Comparison of ENCODE assay signal across 10 cellular contexts in genomic region chr1:182699673-182700350, GRCh38. TPM values are rescaled to one million over a fixed set of nuclear protein-coding genes. Genes with fewer than 3 reads are reported as not detected.
DNase-seq lines count a peak whose midpoint lies in the region; ATAC-seq, FAIRE-seq and TF ChIP-seq lines count a peak whose summit lies in the region.
"Had no signal": no experiment of that assay in that cellular context is flagged by ENCODE, and none has a peak within 500 bp of the region (broad histone marks: within the 10 kb centered on the region; RNA-seq: fewer than 3 reads in every experiment).

No MANE protein-coding gene starts in this region.

- H3K4me3 ChIP-seq in skeletal muscle tissue (ENCODE audit: low read length in 3 of 3) (peak overlapping the region in 2 of 3 donors; percentile 34 to 59), sigmoid colon (no peak overlapping the region)
- H3K4me3 ChIP-seq: adrenal gland had no signal

- H3K9me3 Mint-ChIP-seq in WTC11, result no peaks in the 10 kb centered on the region
- H3K9me3 Mint-ChIP-seq: activated CD4-positive, alpha-beta memory T cell treated with anti-CD3 and anti-CD28 coated beads for 36 hours had no signal

- no peaks in the 10 kb centered on the region for H3K36me3 Mint-ChIP-seq in WTC11
- H3K36me3 Mint-ChIP-seq: activated CD4-positive, alpha-beta memory T cell treated with anti-CD3 and anti-CD28 coated beads for 36 hours had no signal

- H3K4me1 ChIP-seq in skeletal muscle tissue (ENCODE audit: control insufficient read depth in 3 of 3, insufficient read depth in 3 of 3, low read length in 3 of 3) (peaks cover 6 to 14% (median 11%) of the 10 kb centered on the region in 3 donors), sigmoid colon (peaks cover 0 to 14% (median 0%) of the 10 kb centered on the region in 4 donors)

- no peaks in the 10 kb centered on the region for H3K27me3 ChIP-seq in skeletal muscle tissue (ENCODE audit: control insufficient read depth in 3 of 3, insufficient read depth in 3 of 3, low read length in 3 of 3)
- no peaks in the 10 kb centered on the region for H3K27me3 ChIP-seq in sigmoid colon
- H3K27me3 ChIP-seq: adrenal gland had no signal

- H3K4me1 Mint-ChIP-seq in WTC11, result peaks cover 74% of the 10 kb centered on the region

- ATAC-seq in WTC11, result peak; percentile 93
- ATAC-seq in left ventricle myocardium superior, result peak; percentile 61
- no peak for ATAC-seq in GM21717 (IDR thresholded peaks at IDR 0.05; ENCODE audit: unreplicated experiment)

- POLR2A ChIA-PET in WTC11 (lab: Charles Lee), result interaction anchor here (1.0 to 2.0 kb wide), 6 partner anchors 9 to 101 kb away, joined by 3 to 15 read pairs (median 4); no protein-coding TSS in a partner anchor
- POLR2A ChIA-PET in GM10248 (lab: Yijun Ruan, JAX), result interaction anchor here (0.6 kb wide), 1 partner anchor 15 kb away, joined by 4 read pairs; the partner anchor contains the start of gene RGS8

- H3K4me3 Mint-ChIP-seq in WTC11, result peak overlapping the region; percentile 65
- H3K4me3 Mint-ChIP-seq: activated CD4-positive, alpha-beta memory T cell treated with anti-CD3 and anti-CD28 coated beads for 36 hours had no signal

- intact Hi-C loops in left ventricle myocardium superior (cut with micrococcal nuclease) (no loop called here), sigmoid colon (cut with DNase I) (no loop called here)

- H3K9me3 ChIP-seq in skeletal muscle tissue (ENCODE audit: control insufficient read depth in 3 of 3, low read length in 3 of 3) (no peaks in the 10 kb centered on the region), sigmoid colon (no peaks in the 10 kb centered on the region)
- H3K9me3 ChIP-seq: adrenal gland had no signal

- TF ChIP-seq CTCF in WTC11 (IDR thresholded peaks at IDR 0.05), result no peak
- TF ChIP-seq CTCF in GM10248 (IDR thresholded peaks at IDR 0.05; ENCODE audit: control extremely low read depth, extremely low read depth, low read depth, missing control alignments), result no peak
- no peak for TF ChIP-seq CTCF in sigmoid colon (IDR thresholded peaks at IDR 0.05)

- H3K36me3 ChIP-seq in skeletal muscle tissue (ENCODE audit: control insufficient read depth in 3 of 3, insufficient read depth in 3 of 3, low read length in 3 of 3), result no peaks in the 10 kb centered on the region
- no peaks in the 10 kb centered on the region for H3K36me3 ChIP-seq in sigmoid colon
- H3K36me3 ChIP-seq: adrenal gland had no signal

- CTCF ChIA-PET in WTC11 (lab: Charles Lee) (interaction anchor here (0.7 to 6.4 kb wide), 28 partner anchors 11 to 619 kb away, joined by 3 to 96 read pairs (median 5); partner anchors contain the start of genes RGS16 and RGS8), GM10248 (lab: Yijun Ruan, JAX) (interaction anchor here (0.8 to 3.3 kb wide), 6 partner anchors 9 to 101 kb away, joined by 3 to 10 read pairs (median 3); no protein-coding TSS in a partner anchor)

- peaks cover 3% of the 10 kb centered on the region; the same call in 1 of the 2 replicates for H3K27me3 Mint-ChIP-seq in WTC11 (ENCODE audit: low read depth)

- TF ChIP-seq POLR2A in sigmoid colon (IDR thresholded peaks at IDR 0.05), result no peak

- 42 to 82% methylated on average over 23 of the region's 23 CpGs for WGBS in sigmoid colon, 2 donors

- peak overlapping the region; percentile 95 for H3K27ac Mint-ChIP-seq in WTC11
- H3K27ac Mint-ChIP-seq: activated CD4-positive, alpha-beta memory T cell treated with anti-CD3 and anti-CD28 coated beads for 36 hours had no signal

- H3K27ac ChIP-seq in skeletal muscle tissue (ENCODE audit: low read depth, low read length), result peak overlapping the region; percentile 12
- no peak overlapping the region for H3K27ac ChIP-seq in sigmoid colon
- H3K27ac ChIP-seq: adrenal gland had no signal

- DNase-seq in LHCN-M2 (ENCODE audit: low read depth) (peak; percentile 93), WTC11 (ENCODE audit: low spot score) (peak; percentile 88), left ventricle myocardium superior (peak; percentile 36), GM10248 (ENCODE audit: extremely low spot score) (no peak), sigmoid colon (no peak), GM19239 (ENCODE audit: insufficient read length, low spot score) (no peak)
- DNase-seq: activated CD4-positive, alpha-beta memory T cell treated with anti-CD3 and anti-CD28 coated beads for 36 hours had no signal

- no peak for TF ChIP-seq EP300 in sigmoid colon (IDR thresholded peaks at IDR 0.05)

- FAIRE-seq in GM19239 (lab: Jason Lieb, UNC), result no peak

- peak overlapping the region in 2 of 3 donors; percentile 19 to 26 for H3K9ac ChIP-seq in skeletal muscle tissue (ENCODE audit: low read depth in 1 of 3, low read length in 3 of 3)

TF ChIP-seq in WTC11, 78 proteins besides CTCF, POLR2A, EP300 and RAD21 (continues in another document):
- TF ChIP-seq CBFB (CRISPR knock-in tag; IDR thresholded peaks at IDR 0.05; ENCODE audit: low read depth) (no peak), FOXP4 (CRISPR knock-in tag; IDR thresholded peaks at IDR 0.05) (no peak), ATF2 (CRISPR knock-in tag; IDR thresholded peaks at IDR 0.05; ENCODE audit: borderline replicate concordance, low read depth) (no peak), ZNF671 (CRISPR knock-in tag; IDR thresholded peaks at IDR 0.05) (no peak), NR1H2 (CRISPR knock-in tag; IDR thresholded peaks at IDR 0.05) (no peak), FOXP1 (CRISPR knock-in tag; IDR thresholded peaks at IDR 0.05; ENCODE audit: borderline replicate concordance) (0 out of 2 replicates have a peak, but pooled peaks have one; percentile 19), TEAD1 (CRISPR knock-in tag; IDR thresholded peaks at IDR 0.05) (no peak)
- TF ChIP-seq, protein P1, sequence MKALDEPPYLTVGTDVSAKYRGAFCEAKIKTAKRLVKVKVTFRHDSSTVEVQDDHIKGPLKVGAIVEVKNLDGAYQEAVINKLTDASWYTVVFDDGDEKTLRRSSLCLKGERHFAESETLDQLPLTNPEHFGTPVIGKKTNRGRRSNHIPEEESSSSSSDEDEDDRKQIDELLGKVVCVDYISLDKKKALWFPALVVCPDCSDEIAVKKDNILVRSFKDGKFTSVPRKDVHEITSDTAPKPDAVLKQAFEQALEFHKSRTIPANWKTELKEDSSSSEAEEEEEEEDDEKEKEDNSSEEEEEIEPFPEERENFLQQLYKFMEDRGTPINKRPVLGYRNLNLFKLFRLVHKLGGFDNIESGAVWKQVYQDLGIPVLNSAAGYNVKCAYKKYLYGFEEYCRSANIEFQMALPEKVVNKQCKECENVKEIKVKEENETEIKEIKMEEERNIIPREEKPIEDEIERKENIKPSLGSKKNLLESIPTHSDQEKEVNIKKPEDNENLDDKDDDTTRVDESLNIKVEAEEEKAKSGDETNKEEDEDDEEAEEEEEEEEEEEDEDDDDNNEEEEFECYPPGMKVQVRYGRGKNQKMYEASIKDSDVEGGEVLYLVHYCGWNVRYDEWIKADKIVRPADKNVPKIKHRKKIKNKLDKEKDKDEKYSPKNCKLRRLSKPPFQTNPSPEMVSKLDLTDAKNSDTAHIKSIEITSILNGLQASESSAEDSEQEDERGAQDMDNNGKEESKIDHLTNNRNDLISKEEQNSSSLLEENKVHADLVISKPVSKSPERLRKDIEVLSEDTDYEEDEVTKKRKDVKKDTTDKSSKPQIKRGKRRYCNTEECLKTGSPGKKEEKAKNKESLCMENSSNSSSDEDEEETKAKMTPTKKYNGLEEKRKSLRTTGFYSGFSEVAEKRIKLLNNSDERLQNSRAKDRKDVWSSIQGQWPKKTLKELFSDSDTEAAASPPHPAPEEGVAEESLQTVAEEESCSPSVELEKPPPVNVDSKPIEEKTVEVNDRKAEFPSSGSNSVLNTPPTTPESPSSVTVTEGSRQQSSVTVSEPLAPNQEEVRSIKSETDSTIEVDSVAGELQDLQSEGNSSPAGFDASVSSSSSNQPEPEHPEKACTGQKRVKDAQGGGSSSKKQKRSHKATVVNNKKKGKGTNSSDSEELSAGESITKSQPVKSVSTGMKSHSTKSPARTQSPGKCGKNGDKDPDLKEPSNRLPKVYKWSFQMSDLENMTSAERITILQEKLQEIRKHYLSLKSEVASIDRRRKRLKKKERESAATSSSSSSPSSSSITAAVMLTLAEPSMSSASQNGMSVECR (CRISPR knock-in tag; IDR thresholded peaks at IDR 0.05; ENCODE audit: borderline replicate concordance), result no peak

RNA-seq across cellular contexts. Expression of gene RGS8, which starts 15.4 kb away (rescaled TPM):
- not detected in 2 replicates for total RNA-seq in LHCN-M2 (2014; rRNA removed)
- polyA plus RNA-seq in LHCN-M2 (2012), result not detected
- 0.07 to 0.66 TPM (median 0.14 TPM) in 3 replicates for total RNA-seq in WTC11 (2021)
- not detected for total RNA-seq in left ventricle myocardium superior
- not detected for total RNA-seq in skeletal muscle tissue
- total RNA-seq in sigmoid colon, result under 1 TPM in 1 of 4 donors, not detected in 3; 0.54 TPM
- under 1 TPM in 2 of 3 donors, not detected in 1; under 0.01 to 0.04 TPM for polyA plus RNA-seq in sigmoid colon

Comparison
In these comparisons a context has a peak if more than half of its experiments do, and no peak if none do; other contexts are left out.
1. DNase-seq: peak in LHCN-M2 (single experiment), WTC11 (single experiment) and left ventricle myocardium superior (single experiment); none in GM10248 (single experiment), sigmoid colon (single experiment) and GM19239 (single experiment).
2. H3K4me3 ChIP-seq: peak in skeletal muscle tissue (2 of 3); none in sigmoid colon (0 of 4).